Comparison of ENCODE assay signal across 17 cellular contexts in the genomic region with DNA sequence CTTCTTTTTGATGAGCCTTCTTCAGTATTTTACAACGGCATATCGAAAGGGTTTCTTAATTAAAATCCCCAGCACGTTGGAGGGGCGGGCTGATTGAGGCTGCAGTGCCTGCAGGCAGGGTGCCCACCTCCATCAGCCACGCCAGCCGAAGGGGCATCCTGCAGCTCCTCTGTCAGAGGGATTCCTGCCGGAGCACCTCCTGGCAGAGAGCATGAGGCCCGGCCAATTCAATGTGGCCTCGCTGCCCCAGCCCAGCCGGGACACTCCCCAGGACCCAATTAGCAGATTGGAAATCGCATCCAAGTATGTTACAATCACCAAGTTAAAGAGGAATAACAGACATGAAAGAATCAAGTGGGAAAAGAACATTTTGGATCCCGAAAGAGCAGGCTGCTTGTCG.
A peak's percentile ranks its signal among the peaks of the same experiment; 100 is the strongest.
DNase-seq lines count a peak whose midpoint lies in the region; ATAC-seq and TF ChIP-seq lines count a peak whose summit lies in the region.
"Had no signal": no experiment of that assay in that cellular context is flagged by ENCODE, and none has a peak within 500 bp of the region (broad histone marks: within the 10 kb centered on the region; RNA-seq: fewer than 3 reads in every experiment).

No MANE protein-coding gene starts in this region.

- peak overlapping the region; percentile 31; the same call in 1 of the 2 replicates for H2AFZ ChIP-seq in Karpas-422 (ENCODE audit: low read length)

- H3K36me3 ChIP-seq in Karpas-422 (ENCODE audit: insufficient read depth, low read length): no peaks in the 10 kb centered on the region

- H3K4me2 ChIP-seq in Karpas-422 (ENCODE audit: low read depth, low read length, poor library complexity, severe bottlenecking): peak overlapping the region; percentile 11

- peak overlapping the region; percentile 45 for H3K9ac ChIP-seq in Karpas-422 (ENCODE audit: low read length)

- H3K27ac ChIP-seq in Karpas-422 (ENCODE audit: low read length) (peak overlapping the region; percentile 95), coronary artery (no peak overlapping the region)
- H3K27ac ChIP-seq: C4-2B had no signal

- intact Hi-C loops in left ventricle myocardium superior (cut with micrococcal nuclease): no loop called here

- no peak for TF ChIP-seq CTCF in coronary artery (IDR thresholded peaks at IDR 0.05)

- H3K9me3 ChIP-seq in Karpas-422 (ENCODE audit: low read length): no peaks in the 10 kb centered on the region

- H3K4me3 ChIP-seq in Karpas-422 (ENCODE audit: low read length) (no peak overlapping the region), coronary artery (peak overlapping the region; percentile 26)
- H3K4me3 ChIP-seq: GM12878 had no signal

- H3K27me3 ChIP-seq in Karpas-422 (ENCODE audit: low read length): no peaks in the 10 kb centered on the region

- no peaks in the 10 kb centered on the region for H3K79me2 ChIP-seq in Karpas-422 (ENCODE audit: low read length)

- H4K20me1 ChIP-seq in Karpas-422 (ENCODE audit: insufficient read depth, low read depth, low read length): no peaks in the 10 kb centered on the region

- peak; percentile 27 for DNase-seq in Ammon's horn (ENCODE audit: low spot score)
- DNase-seq in Karpas-422: no peak
- no peak for DNase-seq in coronary artery (ENCODE audit: low spot score)
- peak; percentile 48 for DNase-seq in retina
- DNase-seq in left ventricle myocardium superior: no peak
- no peak for DNase-seq in H4 (ENCODE audit: low spot score)
- no peak for DNase-seq in SKM-1 treated with dmso at 0.1 percent for 144 hours (lab: John Stamatoyannopoulos, UW; ENCODE audit: unreplicated experiment)
- DNase-seq: COR-L47, DMS153, IMR-90, NCI-H1930, NCI-H2171, NCI-H774, SIG-M5 had no signal

- peaks cover 100% of the 10 kb centered on the region for H3K4me1 ChIP-seq in Karpas-422 (ENCODE audit: low read length)

- no peaks in the 10 kb centered on the region for H3K9me2 ChIP-seq in Karpas-422 (replicated peaks; ENCODE audit: insufficient read depth, low read length)

- ATAC-seq in left ventricle myocardium superior: no peak
- ATAC-seq: GM12878, HCT116 had no signal

Comparison
In these comparisons a context has a peak if more than half of its experiments do, and no peak if none do; other contexts are left out.
1. DNase-seq: peak in Ammon's horn (single experiment) and retina (single experiment); none in Karpas-422 (single experiment), coronary artery (single experiment), left ventricle myocardium superior (single experiment), H4 (single experiment) and SKM-1 treated with dmso at 0.1 percent for 144 hours (single experiment).